23 cellular contexts compared by ENCODE assay signal in genomic region chr9:16925426-16925825, GRCh38. TPM values are rescaled to one million over a fixed set of nuclear protein-coding genes. Genes with fewer than 3 reads are reported as not detected.
DNase-seq lines count a peak whose midpoint lies in the region; ATAC-seq and TF ChIP-seq lines count a peak whose summit lies in the region.
"Had no signal": no experiment of that assay in that cellular context is flagged by ENCODE, and none has a peak within 500 bp of the region (broad histone marks: within the 10 kb centered on the region; RNA-seq: fewer than 3 reads in every experiment).

No MANE protein-coding gene starts in this region.

- H3K4me1 Mint-ChIP-seq in nephron progenitor cell: no peaks in the 10 kb centered on the region
- H3K4me1 Mint-ChIP-seq: CD8-positive, alpha-beta memory T cell; IgD-negative memory B cell had no signal

- BruUV-seq in IMR-90 (replicated peaks; lab: Mats Ljungman, UMichigan): no TSS peak

- POLR2A ChIA-PET in AG04450 (lab: Yijun Ruan, JAX): interaction anchor here (0.6 to 0.7 kb wide), 3 partner anchors 10 to 91 kb away, joined by 3 to 5 read pairs (median 4); no protein-coding TSS in a partner anchor
- POLR2A ChIA-PET in IMR-90 (lab: Charles Lee; ENCODE audit: unreplicated experiment): no interaction called here

- no peaks in the 10 kb centered on the region for H3K36me3 ChIP-seq in IMR-90 (ENCODE audit: control insufficient read depth, insufficient read depth, low read length)
- H3K36me3 ChIP-seq: Peyer's patch, SJSA1 had no signal

- dilution Hi-C loops in IMR-90 (cut with HindIII; ENCODE audit: low sequenced_read_pairs, unreplicated experiment): no loop called here

- H4K20me1 ChIP-seq in IMR-90 (ENCODE audit: insufficient read depth, low read length): no peaks in the 10 kb centered on the region

- no peak overlapping the region for H3K4me3 Mint-ChIP-seq in nephron progenitor cell
- H3K4me3 Mint-ChIP-seq: CD8-positive, alpha-beta memory T cell; IgD-negative memory B cell had no signal

- peaks cover 3% of the 10 kb centered on the region; the same call in 1 of the 2 replicates for H3K4me1 ChIP-seq in IMR-90 (ENCODE audit: control insufficient read depth, insufficient read depth, low read length)
- H3K4me1 ChIP-seq: Peyer's patch had no signal

- H3K27me3 ChIP-seq in AG04450 (ENCODE audit: control insufficient read depth, insufficient read depth, low read length): no peaks in the 10 kb centered on the region
- no peaks in the 10 kb centered on the region for H3K27me3 ChIP-seq in IMR-90 (ENCODE audit: control insufficient read depth, insufficient read depth, low read length)
- H3K27me3 ChIP-seq: Peyer's patch, SJSA1 had no signal

- no peak overlapping the region for H3K14ac ChIP-seq in IMR-90 (replicated peaks; ENCODE audit: low read depth, low read length)

- DNase-seq in AG04450 (ENCODE audit: low read depth, low spot score) (peak; percentile 10), IMR-90 (peak; percentile 63), choroid plexus epithelial cell (ENCODE audit: low read depth) (peak; percentile 64), fibroblast of pulmonary artery (ENCODE audit: low read depth) (peak; percentile 32), AML-193 (lab: John Stamatoyannopoulos, UW) (no peak), nephron progenitor cell (no peak)
- no peak for DNase-seq in activated T-cell treated with anti-CD3 and anti-CD28 coated beads, Interleukin-2, amount 50 U/mL, for 48 hours
- DNase-seq: C1 segment of cervical spinal cord; CD8-positive, alpha-beta memory T cell; DMS79; Karpas-422; NCI-H1436; NCI-H2029; NCI-H2171 treated with DMSO at 0.1 percent for 48 hours; NCI-H446; NK-92 treated with Interleukin-12 subunit alpha and Interleukin-12 subunit beta, amount 100 ng/mL, for 24 hours; Peyer's patch had no signal

- no peak overlapping the region for H3K4me3 ChIP-seq in AG04450 (ENCODE audit: low read depth, low read length)
- H3K4me3 ChIP-seq in IMR-90 (ENCODE audit: insufficient read depth, low read depth, low read length): no peak overlapping the region
- no peak overlapping the region for H3K4me3 ChIP-seq in choroid plexus epithelial cell (ENCODE audit: low read depth, low read length)
- H3K4me3 ChIP-seq in fibroblast of pulmonary artery (replicated peaks; ENCODE audit: low read depth, low read length): no peak overlapping the region
- H3K4me3 ChIP-seq: Peyer's patch, SJSA1 had no signal

- H4K91ac ChIP-seq in IMR-90 (ENCODE audit: insufficient read depth, low read depth, low read length): no peak overlapping the region

- H3K27ac ChIP-seq in AG04450 (ENCODE audit: low read depth, low read length): no peak overlapping the region
- no peak overlapping the region for H3K27ac ChIP-seq in IMR-90 (ENCODE audit: insufficient read depth, low read length)
- H3K27ac ChIP-seq: 22Rv1, HL-60, Peyer's patch, SJSA1 had no signal

- H2BK5ac ChIP-seq in IMR-90 (ENCODE audit: low read depth, low read length, poor library complexity, severe bottlenecking): no peak overlapping the region

- H3K9me3 ChIP-seq in AG04450 (ENCODE audit: control insufficient read depth, insufficient read depth, low read length) (peaks cover 9% of the 10 kb centered on the region; the same call in 1 of the 2 replicates), IMR-90 (ENCODE audit: control insufficient read depth, insufficient read depth, low read length) (peaks cover 4% of the 10 kb centered on the region)
- H3K9me3 ChIP-seq: Peyer's patch, SJSA1 had no signal

- peaks cover 3% of the 10 kb centered on the region; the same call in 1 of the 2 replicates for H3K9me1 ChIP-seq in IMR-90 (ENCODE audit: insufficient read depth, low read length)

- H2AFZ ChIP-seq in IMR-90 (replicated peaks; ENCODE audit: low read length, poor library complexity): no peak overlapping the region

- H2BK120ac ChIP-seq in IMR-90 (ENCODE audit: low read depth, low read length): no peak overlapping the region

- peaks cover 2% of the 10 kb centered on the region for H3K27me3 Mint-ChIP-seq in nephron progenitor cell (ENCODE audit: low read depth, poor library complexity)
- H3K27me3 Mint-ChIP-seq: CD8-positive, alpha-beta memory T cell; IgD-negative memory B cell had no signal

- H2AK5ac ChIP-seq in IMR-90 (ENCODE audit: low read depth, low read length): no peak overlapping the region

- no peak overlapping the region for H3K18ac ChIP-seq in IMR-90 (ENCODE audit: low read depth, low read length)

- no peak overlapping the region for H3K27ac Mint-ChIP-seq in nephron progenitor cell
- H3K27ac Mint-ChIP-seq: CD8-positive, alpha-beta memory T cell; IgD-negative memory B cell had no signal

- no peak overlapping the region for H2BK20ac ChIP-seq in IMR-90 (ENCODE audit: low read depth, low read length)

- intact Hi-C loops in IMR-90 (cut with micrococcal nuclease): no loop called here

- H4K5ac ChIP-seq in IMR-90 (ENCODE audit: low read depth, low read length): no peak overlapping the region

- H3K9ac ChIP-seq in IMR-90 (ENCODE audit: low read depth, low read length): no peak overlapping the region

- H3K36me3 Mint-ChIP-seq in nephron progenitor cell (ENCODE audit: low read depth): peaks cover 8% of the 10 kb centered on the region
- H3K36me3 Mint-ChIP-seq: CD8-positive, alpha-beta memory T cell; IgD-negative memory B cell had no signal

- no peak overlapping the region for H2BK15ac ChIP-seq in IMR-90 (ENCODE audit: low read depth, low read length)

- no CpG with 5 or more reads among the region's 1 CpG for WGBS in IMR-90 (ENCODE audit: extremely low coverage in 2 of 2, insufficient read length in 1 of 2), 2 experiments

- peaks cover 54% of the 10 kb centered on the region for H3K9me3 Mint-ChIP-seq in nephron progenitor cell

- no peak for TF ChIP-seq CTCF in AG04450 (IDR thresholded peaks at IDR 0.05; ENCODE audit: low read depth, low read length)
- TF ChIP-seq CTCF in IMR-90 (conservative IDR thresholded peaks at IDR 0.05; ENCODE audit: low read depth, low read length): no peak
- TF ChIP-seq CTCF in choroid plexus epithelial cell (conservative IDR thresholded peaks at IDR 0.05; ENCODE audit: low read depth, low read length): no peak
- TF ChIP-seq CTCF in fibroblast of pulmonary artery (IDR thresholded peaks at IDR 0.05; ENCODE audit: low read length, missing control alignments): no peak
- no peak for TF ChIP-seq CTCF in nephron progenitor cell (IDR thresholded peaks at IDR 0.05)

- no peak for TF ChIP-seq RAD21 in IMR-90 (IDR thresholded peaks at IDR 0.05; ENCODE audit: low read length)

- H3K79me1 ChIP-seq in IMR-90 (ENCODE audit: low read depth in 1 of 2, low read length in 2 of 2): no peaks in the 10 kb centered on the region

- CTCF ChIA-PET in AG04450 (lab: Charles Lee): interaction anchor here (0.7 to 0.9 kb wide), 3 partner anchors 11 to 537 kb away, joined by 3 to 5 read pairs (median 4); no protein-coding TSS in a partner anchor
- CTCF ChIA-PET in IMR-90 (lab: Yijun Ruan, JAX): no interaction called here

- no peak for TF ChIP-seq POLR2A in IMR-90 (IDR thresholded peaks at IDR 0.05; ENCODE audit: low read depth, low read length)

- H3K23ac ChIP-seq in IMR-90 (ENCODE audit: low read depth, low read length): no peak overlapping the region

- H3K4ac ChIP-seq in IMR-90 (ENCODE audit: low read depth, low read length): no peak overlapping the region

- ATAC-seq in IMR-90 (ENCODE audit: low read depth): peak; percentile 40; the same call in 1 of the 2 replicates
- no peak for ATAC-seq in HG03135 (IDR thresholded peaks at IDR 0.05; ENCODE audit: unreplicated experiment)

- H3K4me2 ChIP-seq in IMR-90 (ENCODE audit: low read depth, low read length): no peak overlapping the region

- in situ Hi-C loops in IMR-90 (cut with MboI; ENCODE audit: low sequenced_read_pairs): no loop called here

- no peak overlapping the region for H4K8ac ChIP-seq in IMR-90 (ENCODE audit: low read depth in 2 of 2, low read length in 2 of 2)

- no peak overlapping the region for H2AK9ac ChIP-seq in IMR-90 (replicated peaks; ENCODE audit: low read depth, low read length, poor library complexity)

- H3K56ac ChIP-seq in IMR-90 (ENCODE audit: extremely low read depth, insufficient read depth, low read length): no peak overlapping the region

TF ChIP-seq in IMR-90, 13 proteins besides CTCF, POLR2A, EP300 and RAD21 (continues in another document):
- no peak for TF ChIP-seq FOS (IDR thresholded peaks at IDR 0.05; ENCODE audit: low read depth, low read length)
- TF ChIP-seq MAZ (IDR thresholded peaks at IDR 0.05; ENCODE audit: borderline replicate concordance, low read depth, low read length): no peak
- no peak for TF ChIP-seq ELK1 (IDR thresholded peaks at IDR 0.05; ENCODE audit: borderline replicate concordance, low read depth, low read length)
- TF ChIP-seq CHD1 (IDR thresholded peaks at IDR 0.05; ENCODE audit: low read depth, low read length): no peak
- no peak for TF ChIP-seq RCOR1 (IDR thresholded peaks at IDR 0.05; ENCODE audit: insufficient replicate concordance, low read length)
- TF ChIP-seq, protein P1, sequence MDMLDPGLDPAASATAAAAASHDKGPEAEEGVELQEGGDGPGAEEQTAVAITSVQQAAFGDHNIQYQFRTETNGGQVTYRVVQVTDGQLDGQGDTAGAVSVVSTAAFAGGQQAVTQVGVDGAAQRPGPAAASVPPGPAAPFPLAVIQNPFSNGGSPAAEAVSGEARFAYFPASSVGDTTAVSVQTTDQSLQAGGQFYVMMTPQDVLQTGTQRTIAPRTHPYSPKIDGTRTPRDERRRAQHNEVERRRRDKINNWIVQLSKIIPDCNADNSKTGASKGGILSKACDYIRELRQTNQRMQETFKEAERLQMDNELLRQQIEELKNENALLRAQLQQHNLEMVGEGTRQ (IDR thresholded peaks at IDR 0.05; ENCODE audit: low read depth, low read length): no peak
- TF ChIP-seq MAFK (IDR thresholded peaks at IDR 0.05; ENCODE audit: low read depth, low read length): no peak
- no peak for TF ChIP-seq RFX5 (IDR thresholded peaks at IDR 0.05; ENCODE audit: low read depth, low read length)
- no peak for TF ChIP-seq BHLHE40 (IDR thresholded peaks at IDR 0.05; ENCODE audit: low read depth, low read length)
- TF ChIP-seq NFE2L2 (IDR thresholded peaks at IDR 0.05; ENCODE audit: low read depth, low read length): no peak

RNA-seq across cellular contexts. Expression of gene BNC2, which starts 55.0 kb away (rescaled TPM):
- 46.8 and 49.0 TPM in 2 replicates for polyA plus RNA-seq in AG04450 (2011; rRNA removed)
- polyA minus RNA-seq in AG04450 (2011; rRNA and poly(A)+ RNA removed): 186 and 195 TPM in 2 replicates
- 37.8 and 45.2 TPM in 2 replicates for total RNA-seq in IMR-90 (2012; rRNA removed)
- polyA plus RNA-seq in IMR-90 (2012; rRNA removed): 15.5 and 16.6 TPM in 2 replicates
- polyA plus RNA-seq in IMR-90 (2012; cell fraction: cytosol; rRNA removed): 6.6 and 8.4 TPM in 2 replicates
- polyA plus RNA-seq in IMR-90 (2012; cell fraction: nucleus; rRNA removed; ENCODE audit: low replicate concordance): 23.9 and 49.3 TPM in 2 replicates
- total RNA-seq: MCF 10A had no signal
- polyA plus RNA-seq: CD8-positive, alpha-beta memory T cell; IgD-negative memory B cell had no signal

Comparison
In these comparisons a context has a peak if more than half of its experiments do, and no peak if none do; other contexts are left out.
1. DNase-seq: peak in AG04450 (single experiment), IMR-90 (single experiment), choroid plexus epithelial cell (single experiment) and fibroblast of pulmonary artery (single experiment); none in AML-193 (0 of 2), activated T-cell treated with anti-CD3 and anti-CD28 coated beads, Interleukin-2, amount 50 U/mL, for 48 hours (0 of 2) and nephron progenitor cell (single experiment).